Comparison of ENCODE assay signal across 21 cellular contexts in genomic region chr12:11794751-11795150, GRCh38.
DNase-seq lines count a peak whose midpoint lies in the region; ATAC-seq, FAIRE-seq and TF ChIP-seq lines count a peak whose summit lies in the region.
"Had no signal": no experiment of that assay in that cellular context is flagged by ENCODE, and none has a peak within 500 bp of the region (broad histone marks: within the 10 kb centered on the region; RNA-seq: fewer than 3 reads in every experiment).

No MANE protein-coding gene starts in this region.

- H3K27ac ChIP-seq in right atrium auricular region (peak overlapping the region; percentile 76), endothelial cell of umbilical vein (ENCODE audit: insufficient read depth, low read depth, low read length) (peak overlapping the region; percentile 16), osteoblast (ENCODE audit: low read depth, low read length) (peak overlapping the region; percentile 91)
- H3K27ac ChIP-seq: VCaP had no signal

- H3K9me1 ChIP-seq in endothelial cell of umbilical vein (replicated peaks; ENCODE audit: control insufficient read depth, extremely low read depth, insufficient read depth, low read length), result no peaks in the 10 kb centered on the region

- H3K4me1 ChIP-seq in right atrium auricular region (peaks cover 0 to 52% of the 10 kb centered on the region in 2 donors), endothelial cell of umbilical vein (ENCODE audit: control insufficient read depth, extremely low read depth, insufficient read depth, low read length) (peaks cover 63% of the 10 kb centered on the region), osteoblast (ENCODE audit: insufficient read depth, low read length) (peaks cover 62% of the 10 kb centered on the region)
- H3K4me1 ChIP-seq: uterus had no signal

- no peaks in the 10 kb centered on the region for H3K9me3 ChIP-seq in right atrium auricular region
- no peaks in the 10 kb centered on the region for H3K9me3 ChIP-seq in endothelial cell of umbilical vein (replicated peaks; ENCODE audit: control insufficient read depth, insufficient read depth, low read length)
- H3K9me3 ChIP-seq in osteoblast (ENCODE audit: low read depth, low read length), result no peaks in the 10 kb centered on the region
- H3K9me3 ChIP-seq: uterus had no signal

- no peak overlapping the region for H3K27ac Mint-ChIP-seq in activated T-helper 1 cell treated with anti-CD3 and anti-CD28 coated beads, Interleukin-12 subunit alpha, Interleukin-12 subunit beta, Interleukin-2, Interleukin-4 antibody, amounts not matched to agents 30 ng/mL and 10 ng/mL and 1 ng/mL, durations not matched to agents 14 hours and 24 hours and 36 hours
- H3K27ac Mint-ChIP-seq: activated naive CD8-positive, alpha-beta T cell treated with anti-CD3 and anti-CD28 coated beads, Interleukin-2, amount 10 ng/mL, durations not matched to agents 7 days and 5 days; activated T-cell treated with anti-CD3 and anti-CD28 coated beads, Interleukin-2, amount 50 U/mL, for 72 hours; CD4-positive, alpha-beta T cell; H9; stimulated activated memory B cell treated with anti-CD40 and anti-IgM and Interleukin-4, amounts not matched to agents 10 μg/mL and 1 μg/mL and 100 μg/mL, for 72 hours had no signal

- H3K9ac ChIP-seq in endothelial cell of umbilical vein (replicated peaks; ENCODE audit: extremely low read depth, insufficient read depth, low read length), result no peak overlapping the region

- POLR2A ChIA-PET in endothelial cell of umbilical vein (lab: Charles Lee), result interaction anchor here (0.7 to 1.9 kb wide), 2 partner anchors 49 to 145 kb away, joined by 3 to 10 read pairs; partner anchors contain the start of gene ETV6

- peaks cover 51% of the 10 kb centered on the region for H3K36me3 Mint-ChIP-seq in activated T-helper 1 cell treated with anti-CD3 and anti-CD28 coated beads, Interleukin-12 subunit alpha, Interleukin-12 subunit beta, Interleukin-2, Interleukin-4 antibody, amounts not matched to agents 30 ng/mL and 10 ng/mL and 1 ng/mL, durations not matched to agents 14 hours and 24 hours and 36 hours (ENCODE audit: low read depth)

- no peak overlapping the region for H3K4me2 ChIP-seq in endothelial cell of umbilical vein (ENCODE audit: insufficient read depth, low read length)
- no peak overlapping the region for H3K4me2 ChIP-seq in osteoblast (ENCODE audit: insufficient read depth, low read length)

- no peaks in the 10 kb centered on the region for H3K27me3 Mint-ChIP-seq in activated T-helper 1 cell treated with anti-CD3 and anti-CD28 coated beads, Interleukin-12 subunit alpha, Interleukin-12 subunit beta, Interleukin-2, Interleukin-4 antibody, amounts not matched to agents 30 ng/mL and 10 ng/mL and 1 ng/mL, durations not matched to agents 14 hours and 24 hours and 36 hours (ENCODE audit: insufficient read depth)
- H3K27me3 Mint-ChIP-seq: activated naive CD8-positive, alpha-beta T cell treated with anti-CD3 and anti-CD28 coated beads, Interleukin-2, amount 10 ng/mL, durations not matched to agents 7 days and 5 days; CD4-positive, alpha-beta T cell; stimulated activated memory B cell treated with anti-CD40 and anti-IgM and Interleukin-4, amounts not matched to agents 10 μg/mL and 1 μg/mL and 100 μg/mL, for 72 hours had no signal

- no peaks in the 10 kb centered on the region for H3K9me3 Mint-ChIP-seq in activated T-helper 1 cell treated with anti-CD3 and anti-CD28 coated beads, Interleukin-12 subunit alpha, Interleukin-12 subunit beta, Interleukin-2, Interleukin-4 antibody, amounts not matched to agents 30 ng/mL and 10 ng/mL and 1 ng/mL, durations not matched to agents 14 hours and 24 hours and 36 hours
- H3K9me3 Mint-ChIP-seq: CD4-positive, alpha-beta T cell; H9; stimulated activated memory B cell treated with anti-CD40 and anti-IgM and Interleukin-4, amounts not matched to agents 10 μg/mL and 1 μg/mL and 100 μg/mL, for 72 hours had no signal

- FAIRE-seq in endothelial cell of umbilical vein (lab: Jason Lieb, UNC), result no peak

- no peaks in the 10 kb centered on the region for H4K20me1 ChIP-seq in endothelial cell of umbilical vein (replicated peaks; ENCODE audit: control insufficient read depth, extremely low read depth, insufficient read depth, low read length)
- no peaks in the 10 kb centered on the region for H4K20me1 ChIP-seq in osteoblast (ENCODE audit: insufficient read depth, low read length)

- no peak overlapping the region for H3K4me3 Mint-ChIP-seq in activated T-helper 1 cell treated with anti-CD3 and anti-CD28 coated beads, Interleukin-12 subunit alpha, Interleukin-12 subunit beta, Interleukin-2, Interleukin-4 antibody, amounts not matched to agents 30 ng/mL and 10 ng/mL and 1 ng/mL, durations not matched to agents 14 hours and 24 hours and 36 hours
- H3K4me3 Mint-ChIP-seq: activated naive CD8-positive, alpha-beta T cell treated with anti-CD3 and anti-CD28 coated beads, Interleukin-2, amount 10 ng/mL, durations not matched to agents 7 days and 5 days; activated T-cell treated with anti-CD3 and anti-CD28 coated beads, Interleukin-2, amount 50 U/mL, for 72 hours; CD4-positive, alpha-beta T cell; H9; stimulated activated memory B cell treated with anti-CD40 and anti-IgM and Interleukin-4, amounts not matched to agents 10 μg/mL and 1 μg/mL and 100 μg/mL, for 72 hours had no signal

- dilution Hi-C loops in endothelial cell of umbilical vein (cut with MboI; ENCODE audit: extremely low pct_ligation_motif_present, low sequenced_read_pairs), result no loop called here

- TF ChIP-seq POLR2A in endothelial cell of umbilical vein (IDR thresholded peaks at IDR 0.05; ENCODE audit: low read depth, low read length), result no peak

- no TSS peak for BruUV-seq in endothelial cell of umbilical vein (replicated peaks; lab: Mats Ljungman, UMichigan)

- ATAC-seq in HG03354 (IDR thresholded peaks at IDR 0.05; ENCODE audit: poor library complexity, severe bottlenecking, unreplicated experiment) (no peak), HG02571 (IDR thresholded peaks at IDR 0.05; ENCODE audit: unreplicated experiment) (no peak)
- ATAC-seq: activated T-cell treated with anti-CD3 and anti-CD28 coated beads, Interleukin-2, amount 50 U/mL, for 72 hours; stimulated activated memory B cell treated with anti-CD40 and anti-IgM and Interleukin-4, amounts not matched to agents 10 μg/mL and 1 μg/mL and 100 μg/mL, for 72 hours had no signal

- H3K4me1 Mint-ChIP-seq in activated T-helper 1 cell treated with anti-CD3 and anti-CD28 coated beads, Interleukin-12 subunit alpha, Interleukin-12 subunit beta, Interleukin-2, Interleukin-4 antibody, amounts not matched to agents 30 ng/mL and 10 ng/mL and 1 ng/mL, durations not matched to agents 14 hours and 24 hours and 36 hours (ENCODE audit: low read depth), result peaks cover 62% of the 10 kb centered on the region

- H3K79me2 ChIP-seq in endothelial cell of umbilical vein (ENCODE audit: control insufficient read depth, insufficient read depth, low read length), result peaks cover 36% of the 10 kb centered on the region
- H3K79me2 ChIP-seq in osteoblast (ENCODE audit: insufficient read depth, low read length), result peaks cover 21% of the 10 kb centered on the region

- no peak for DNase-seq in right atrium auricular region (ENCODE audit: low spot score)
- DNase-seq in cardiac septum (ENCODE audit: low spot score), result no peak
- DNase-seq in endothelial cell of umbilical vein (ENCODE audit: low read depth, low spot score), result no peak
- DNase-seq in osteoblast (ENCODE audit: insufficient read length, low spot score, missing footprints), result no peak
- no peak for DNase-seq in activated T-helper 1 cell treated with anti-CD3 and anti-CD28 coated beads, Interleukin-12 subunit alpha, Interleukin-12 subunit beta, Interleukin-2, Interleukin-4 antibody, amounts not matched to agents 30 ng/mL and 10 ng/mL and 1 ng/mL, durations not matched to agents 14 hours and 24 hours and 36 hours (ENCODE audit: low spot score)
- no peak for DNase-seq in NCI-H510A treated with DMSO at 0.1 percent for 48 hours (lab: John Stamatoyannopoulos, UW)
- DNase-seq: ACHN; activated CD4-positive, alpha-beta T cell treated with anti-CD3 and anti-CD28 coated beads, Interleukin-2, amount 50 U/mL, for 48 hours; activated naive CD8-positive, alpha-beta T cell treated with anti-CD3 and anti-CD28 coated beads, Interleukin-2, amount 10 ng/mL, durations not matched to agents 7 days and 5 days; activated T-cell treated with anti-CD3 and anti-CD28 coated beads, Interleukin-2, amount 50 U/mL, for 72 hours; CD4-positive, alpha-beta T cell; effector memory CD4-positive, alpha-beta T cell; H9; NCI-H1417 treated with DMSO at 0.1 percent for 48 hours; NCI-H2171 treated with DMSO at 0.1 percent for 48 hours; T-helper 1 cell; uterus had no signal

- CTCF ChIA-PET in endothelial cell of umbilical vein (lab: Charles Lee), result interaction anchor here (1.2 kb wide), 1 partner anchor 238 kb away, joined by 4 read pairs; no protein-coding TSS in a partner anchor

- no peak overlapping the region for H2AFZ ChIP-seq in endothelial cell of umbilical vein (ENCODE audit: low read depth, low read length)
- H2AFZ ChIP-seq in osteoblast (ENCODE audit: low read length), result no peak overlapping the region

- intact Hi-C loops in cardiac septum (cut with DNase I), result loop anchor here (5.0 kb wide), 1 partner anchor 122 kb away; no protein-coding TSS in a partner anchor
- intact Hi-C loops in endothelial cell of umbilical vein (cut with micrococcal nuclease), result no loop called here
- intact Hi-C loops in activated T-helper 1 cell treated with anti-CD3 and anti-CD28 coated beads, Interleukin-12 subunit alpha, Interleukin-12 subunit beta, Interleukin-2, Interleukin-4 antibody, amounts not matched to agents 30 ng/mL and 10 ng/mL and 1 ng/mL, durations not matched to agents 14 hours and 24 hours and 36 hours (cut with micrococcal nuclease), result no loop called here

- TF ChIP-seq CTCF in right atrium auricular region (IDR thresholded peaks at IDR 0.05), result no peak
- no peak for TF ChIP-seq CTCF in endothelial cell of umbilical vein (IDR thresholded peaks at IDR 0.05; ENCODE audit: extremely low read depth in 1 of 2, insufficient read depth in 1 of 2, low read depth in 1 of 2, low read length in 2 of 2)
- no peak for TF ChIP-seq CTCF in osteoblast (IDR thresholded peaks at IDR 0.05; ENCODE audit: extremely low read depth, low read depth, low read length)

- H3K27me3 ChIP-seq in right atrium auricular region, result no peaks in the 10 kb centered on the region
- no peaks in the 10 kb centered on the region for H3K27me3 ChIP-seq in endothelial cell of umbilical vein (ENCODE audit: control insufficient read depth in 2 of 2, insufficient read depth in 2 of 2, low read length in 2 of 2)
- no peaks in the 10 kb centered on the region for H3K27me3 ChIP-seq in osteoblast (ENCODE audit: insufficient read depth, low read length)
- H3K27me3 ChIP-seq: uterus had no signal

- H3K4me3 ChIP-seq in right atrium auricular region (no peak overlapping the region), endothelial cell of umbilical vein (replicated peaks in 1 of 3; ENCODE audit: insufficient read depth in 1 of 3, low read depth in 1 of 3, low read length in 3 of 3) (no peak overlapping the region), osteoblast (ENCODE audit: insufficient read depth, low read length) (no peak overlapping the region)
- H3K4me3 ChIP-seq: uterus had no signal

- H3K36me3 ChIP-seq in right atrium auricular region (no peaks in the 10 kb centered on the region), endothelial cell of umbilical vein (ENCODE audit: control insufficient read depth in 2 of 2, extremely low read depth in 1 of 2, insufficient read depth in 2 of 2, low read length in 2 of 2) (no peaks in the 10 kb centered on the region), osteoblast (ENCODE audit: insufficient read depth, low read length) (no peaks in the 10 kb centered on the region)
- H3K36me3 ChIP-seq: uterus had no signal

Comparison
In these comparisons a context has a peak if more than half of its experiments do, and no peak if none do; other contexts are left out.
1. H3K27ac ChIP-seq: peak in every context shown above with its lines; median percentile 91 in osteoblast; 76 in right atrium auricular region; 16 in endothelial cell of umbilical vein.